ENCODE assay signal across 8 cellular contexts in the genomic region with DNA sequence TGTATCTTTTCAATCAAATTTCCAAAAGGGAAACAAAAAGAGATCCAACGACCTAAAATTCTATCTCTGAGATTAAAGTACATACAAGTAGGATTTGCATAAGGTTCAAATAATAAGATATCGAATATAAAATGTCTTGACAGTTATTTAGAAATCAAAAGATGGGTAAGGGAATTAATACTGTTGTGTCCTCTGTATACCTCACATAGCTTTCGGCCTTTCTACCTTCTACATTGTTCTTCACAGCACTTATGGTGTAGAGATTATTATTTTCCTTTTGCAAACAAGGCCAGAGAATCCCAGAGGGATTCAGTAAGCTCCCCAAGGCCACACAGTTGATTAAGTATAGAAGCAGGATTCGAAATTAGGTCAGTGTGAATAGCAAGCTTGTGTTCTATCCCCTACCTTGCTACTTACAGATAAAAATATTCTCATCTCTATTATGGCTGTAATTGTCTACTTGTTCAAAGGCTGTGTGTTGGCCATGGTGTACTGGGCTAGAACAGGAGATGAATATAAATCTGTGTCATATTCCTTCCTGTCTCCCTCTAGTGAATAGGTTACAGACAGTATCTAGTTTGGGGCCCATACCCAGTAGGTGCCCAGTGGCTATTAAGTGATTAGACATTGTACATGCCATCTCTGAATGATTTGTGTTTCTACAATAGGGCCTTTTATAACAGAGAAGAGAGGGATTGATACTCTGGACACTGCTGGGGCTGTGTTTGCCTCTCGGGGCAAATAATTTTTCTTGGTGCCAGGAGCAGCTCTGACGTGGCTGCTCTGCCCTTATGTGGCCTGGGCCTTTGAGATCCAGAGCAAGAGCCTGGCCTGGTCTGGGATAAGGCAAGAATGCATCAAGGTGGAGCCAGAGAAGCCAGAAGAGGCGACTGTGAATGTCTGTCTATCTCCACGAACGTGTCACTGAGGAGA.
A peak's percentile ranks its signal among the peaks of the same experiment; 100 is the strongest.
DNase-seq lines count a peak whose midpoint lies in the region; ATAC-seq and TF ChIP-seq lines count a peak whose summit lies in the region.
"Had no signal": no experiment of that assay in that cellular context is flagged by ENCODE, and none has a peak within 500 bp of the region (broad histone marks: within the 10 kb centered on the region; RNA-seq: fewer than 3 reads in every experiment).

No MANE protein-coding gene starts in this region.

- H3K14ac ChIP-seq in mesenchymal stem cell (ENCODE audit: low read length in 2 of 2) = peak overlapping the region in 1 of 2 experiments; percentile 75

- 68% methylated on average over 5 of the region's 9 CpGs for WGBS in mesenchymal stem cell
- WGBS in suprapubic skin = 80% methylated on average over 9 of the region's 9 CpGs

- H3K4me1 ChIP-seq in mesenchymal stem cell (ENCODE audit: control insufficient read depth, insufficient read depth, low read depth, low read length) (peaks cover 4% of the 10 kb centered on the region), suprapubic skin (peaks cover 14% of the 10 kb centered on the region)

- no peak for TF ChIP-seq EP300 in suprapubic skin (IDR thresholded peaks at IDR 0.05)

- H3K27me3 ChIP-seq in mesenchymal stem cell (ENCODE audit: control insufficient read depth in 1 of 2, insufficient read depth in 1 of 2, low read length in 2 of 2) (no peaks in the 10 kb centered on the region), suprapubic skin (no peaks in the 10 kb centered on the region)

- H2BK12ac ChIP-seq in mesenchymal stem cell (ENCODE audit: low read length in 2 of 2) = peak overlapping the region in 1 of 2 experiments; percentile 95

- H2AK5ac ChIP-seq in mesenchymal stem cell (ENCODE audit: low read length, severe bottlenecking) = peak overlapping the region; percentile 92

- H3K27ac ChIP-seq in coronary artery = peak overlapping the region; percentile 80 to 90
- H3K27ac ChIP-seq in mesenchymal stem cell (ENCODE audit: low read length, poor library complexity, severe bottlenecking) = peak overlapping the region; percentile 97
- peak overlapping the region; percentile 80 for H3K27ac ChIP-seq in suprapubic skin

- TF ChIP-seq CTCF in coronary artery (IDR thresholded peaks at IDR 0.05) (no peak), suprapubic skin (IDR thresholded peaks at IDR 0.05) (no peak), GM10248 (IDR thresholded peaks at IDR 0.05; ENCODE audit: control extremely low read depth, extremely low read depth, low read depth, missing control alignments) (no peak)

- H3K9ac ChIP-seq in mesenchymal stem cell (ENCODE audit: low read length) = peak overlapping the region; percentile 87

- POLR2A ChIA-PET in GM10248 (lab: Yijun Ruan, JAX) = no interaction called here

- ATAC-seq in GM19395 (IDR thresholded peaks at IDR 0.05; ENCODE audit: unreplicated experiment) (no peak), HG03442 (IDR thresholded peaks at IDR 0.05; ENCODE audit: unreplicated experiment) (no peak)

- H3K23ac ChIP-seq in mesenchymal stem cell (ENCODE audit: low read length in 2 of 2) = no peak overlapping the region

- peak overlapping the region; percentile 86 for H2BK5ac ChIP-seq in mesenchymal stem cell (ENCODE audit: low read depth, low read length, poor library complexity, severe bottlenecking)

- H3K4me2 ChIP-seq in mesenchymal stem cell (ENCODE audit: low read length, poor library complexity, severe bottlenecking) = no peak overlapping the region

- TF ChIP-seq POLR2A in suprapubic skin (IDR thresholded peaks at IDR 0.05) = no peak

- peaks cover 3% of the 10 kb centered on the region for H3K79me1 ChIP-seq in mesenchymal stem cell (replicated peaks; ENCODE audit: low read length, poor library complexity, severe bottlenecking)

- peak overlapping the region in 1 of 2 experiments; percentile 82 for H3K18ac ChIP-seq in mesenchymal stem cell (ENCODE audit: low read depth in 1 of 2, low read length in 2 of 2)

- H3K4me3 ChIP-seq in coronary artery (no peak overlapping the region), mesenchymal stem cell (ENCODE audit: insufficient read depth in 1 of 2, low read depth in 1 of 2, low read length in 2 of 2) (no peak overlapping the region), suprapubic skin (no peak overlapping the region)

- H3K9me3 ChIP-seq in mesenchymal stem cell (ENCODE audit: control insufficient read depth, low read length) (no peaks in the 10 kb centered on the region), suprapubic skin (no peaks in the 10 kb centered on the region)

- DNase-seq in RPMI7951 (ENCODE audit: low read depth) (peak; percentile 54), coronary artery (ENCODE audit: low spot score) (no peak), mesenchymal stem cell (no peak), suprapubic skin (ENCODE audit: low spot score in 2 of 2) (no peak), GM10248 (ENCODE audit: extremely low spot score) (no peak)
- DNase-seq: NCI-H187 had no signal

- H2AFZ ChIP-seq in mesenchymal stem cell (ENCODE audit: low read depth, low read length) = peak overlapping the region; percentile 61

- peak overlapping the region in 1 of 2 experiments; percentile 91 for H3K4ac ChIP-seq in mesenchymal stem cell (ENCODE audit: low read depth in 1 of 2, low read length in 2 of 2)

- peak overlapping the region; percentile 11 for H2BK120ac ChIP-seq in mesenchymal stem cell (ENCODE audit: low read depth, low read length)

- CTCF ChIA-PET in GM10248 (lab: Yijun Ruan, JAX) = interaction anchor here (0.6 to 1.3 kb wide), 3 partner anchors 8 to 17 kb away, joined by 3 read pairs; no protein-coding TSS in a partner anchor

- H3K36me3 ChIP-seq in mesenchymal stem cell (ENCODE audit: control insufficient read depth in 1 of 2, insufficient read depth in 2 of 2, low read depth in 1 of 2, low read length in 2 of 2) = no peaks in the 10 kb centered on the region
- no peaks in the 10 kb centered on the region for H3K36me3 ChIP-seq in suprapubic skin

- H4K91ac ChIP-seq in mesenchymal stem cell (ENCODE audit: low read length) = no peak overlapping the region

- H4K8ac ChIP-seq in mesenchymal stem cell (ENCODE audit: low read length) = peak overlapping the region; percentile 14

- no peak overlapping the region for H2BK15ac ChIP-seq in mesenchymal stem cell (ENCODE audit: low read depth, poor library complexity, severe bottlenecking)
